In the genomic region with DNA sequence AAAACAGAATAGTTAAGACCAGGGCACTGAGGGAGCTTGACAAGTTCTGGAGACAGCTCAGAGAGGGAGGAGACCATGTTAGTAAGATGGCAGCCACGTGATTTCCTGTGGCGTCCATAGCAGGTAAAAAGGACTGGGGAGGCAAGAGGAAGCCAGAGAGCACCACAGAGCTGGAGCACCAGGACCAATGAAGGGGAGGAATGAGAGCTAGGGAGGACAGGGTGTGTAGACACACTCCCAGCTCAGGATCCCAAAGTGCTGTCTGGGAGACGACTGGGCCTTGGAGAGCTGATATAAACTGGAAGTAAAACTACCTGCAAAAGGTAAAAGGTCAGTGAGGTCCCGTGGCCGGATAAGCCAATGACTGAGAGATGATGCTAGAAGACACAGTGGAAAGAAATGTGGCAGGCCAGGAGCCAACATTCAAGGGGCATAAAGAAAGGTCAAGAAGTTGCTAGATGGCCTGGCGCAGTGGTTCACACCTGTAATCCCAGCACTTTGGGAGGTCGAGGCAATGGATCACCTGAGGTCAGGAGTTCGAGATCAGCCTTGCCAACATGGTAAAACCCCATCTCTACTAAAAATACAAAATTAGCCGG, we compare ENCODE assay signal across 1 cellular context.
TF ChIP-seq lines count a peak whose summit lies in the region.

No MANE protein-coding gene starts in this region.

TF ChIP-seq in HepG2, 621 proteins besides CTCF, POLR2A, EP300 and RAD21 (continued from another document and continues in another):
- TF ChIP-seq, protein P1, sequence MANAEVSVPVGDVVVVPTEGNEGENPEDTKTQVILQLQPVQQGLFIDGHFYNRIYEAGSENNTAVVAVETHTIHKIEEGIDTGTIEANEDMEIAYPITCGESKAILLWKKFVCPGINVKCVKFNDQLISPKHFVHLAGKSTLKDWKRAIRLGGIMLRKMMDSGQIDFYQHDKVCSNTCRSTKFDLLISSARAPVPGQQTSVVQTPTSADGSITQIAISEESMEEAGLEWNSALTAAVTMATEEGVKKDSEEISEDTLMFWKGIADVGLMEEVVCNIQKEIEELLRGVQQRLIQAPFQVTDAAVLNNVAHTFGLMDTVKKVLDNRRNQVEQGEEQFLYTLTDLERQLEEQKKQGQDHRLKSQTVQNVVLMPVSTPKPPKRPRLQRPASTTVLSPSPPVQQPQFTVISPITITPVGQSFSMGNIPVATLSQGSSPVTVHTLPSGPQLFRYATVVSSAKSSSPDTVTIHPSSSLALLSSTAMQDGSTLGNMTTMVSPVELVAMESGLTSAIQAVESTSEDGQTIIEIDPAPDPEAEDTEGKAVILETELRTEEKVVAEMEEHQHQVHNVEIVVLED (CRISPR knock-in tag; IDR thresholded peaks at IDR 0.05; ENCODE audit: borderline replicate concordance): no peak
- TF ChIP-seq, protein P2, sequence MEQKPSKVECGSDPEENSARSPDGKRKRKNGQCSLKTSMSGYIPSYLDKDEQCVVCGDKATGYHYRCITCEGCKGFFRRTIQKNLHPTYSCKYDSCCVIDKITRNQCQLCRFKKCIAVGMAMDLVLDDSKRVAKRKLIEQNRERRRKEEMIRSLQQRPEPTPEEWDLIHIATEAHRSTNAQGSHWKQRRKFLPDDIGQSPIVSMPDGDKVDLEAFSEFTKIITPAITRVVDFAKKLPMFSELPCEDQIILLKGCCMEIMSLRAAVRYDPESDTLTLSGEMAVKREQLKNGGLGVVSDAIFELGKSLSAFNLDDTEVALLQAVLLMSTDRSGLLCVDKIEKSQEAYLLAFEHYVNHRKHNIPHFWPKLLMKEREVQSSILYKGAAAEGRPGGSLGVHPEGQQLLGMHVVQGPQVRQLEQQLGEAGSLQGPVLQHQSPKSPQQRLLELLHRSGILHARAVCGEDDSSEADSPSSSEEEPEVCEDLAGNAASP (CRISPR knock-in tag; IDR thresholded peaks at IDR 0.05; ENCODE audit: borderline replicate concordance): no peak
- TF ChIP-seq ZNF337 (CRISPR knock-in tag; IDR thresholded peaks at IDR 0.05; ENCODE audit: borderline replicate concordance, low read depth) (no peak), ZC3H13 (CRISPR knock-in tag; IDR thresholded peaks at IDR 0.05) (peak; percentile 69), ZNF230 (CRISPR knock-in tag; IDR thresholded peaks at IDR 0.05) (0 out of 2 replicates have a peak, but pooled peaks have one; percentile 63), KDM5A (IDR thresholded peaks at IDR 0.05; ENCODE audit: borderline replicate concordance, low read length) (no peak), XRCC5 (optimal IDR thresholded peaks at IDR 0.05; ENCODE audit: low read length) (no peak), MEF2D (CRISPR knock-in tag; IDR thresholded peaks at IDR 0.05) (peak; percentile 8; the same call in 1 of the 2 replicates), ZNF121 (CRISPR knock-in tag; IDR thresholded peaks at IDR 0.05) (no peak), CBFB (CRISPR knock-in tag; IDR thresholded peaks at IDR 0.05) (no peak), ZNF816 (CRISPR knock-in tag; IDR thresholded peaks at IDR 0.05; ENCODE audit: borderline replicate concordance) (no peak), HNRNPLL (IDR thresholded peaks at IDR 0.05; ENCODE audit: low read depth, low read length, poor library complexity, severe bottlenecking) (no peak), ZNF317 (CRISPR knock-in tag; IDR thresholded peaks at IDR 0.05) (no peak; the same call in 1 of the 2 replicates), GTF3A (CRISPR knock-in tag; conservative IDR thresholded peaks at IDR 0.05) (no peak), TSC22D2 (CRISPR knock-in tag; IDR thresholded peaks at IDR 0.05; ENCODE audit: borderline replicate concordance) (no peak), ZNF773 (CRISPR knock-in tag; IDR thresholded peaks at IDR 0.05; ENCODE audit: borderline replicate concordance) (no peak), KDM1A (CRISPR knock-in tag; IDR thresholded peaks at IDR 0.05) (no peak), ZNF749 (CRISPR knock-in tag; IDR thresholded peaks at IDR 0.05; ENCODE audit: borderline replicate concordance) (no peak), ZNF3 (CRISPR knock-in tag; IDR thresholded peaks at IDR 0.05) (no peak), PTBP1 (IDR thresholded peaks at IDR 0.05; ENCODE audit: low read depth, low read length, poor library complexity, severe bottlenecking) (no peak), RCOR2 (CRISPR knock-in tag; IDR thresholded peaks at IDR 0.05) (no peak), SRF (IDR thresholded peaks at IDR 0.05; ENCODE audit: low read depth, low read length) (no peak), NPAS2 (CRISPR knock-in tag; IDR thresholded peaks at IDR 0.05; ENCODE audit: borderline replicate concordance) (no peak), SP1 (IDR thresholded peaks at IDR 0.05) (no peak), SP1 (CRISPR knock-in tag; IDR thresholded peaks at IDR 0.05) (no peak), ZNF557 (CRISPR knock-in tag; IDR thresholded peaks at IDR 0.05) (no peak), SCMH1 (CRISPR knock-in tag; IDR thresholded peaks at IDR 0.05; ENCODE audit: borderline replicate concordance) (no peak), CC2D1A (CRISPR knock-in tag; IDR thresholded peaks at IDR 0.05) (0 out of 2 replicates have a peak, but pooled peaks have one; percentile 6)
- TF ChIP-seq, protein P3, sequence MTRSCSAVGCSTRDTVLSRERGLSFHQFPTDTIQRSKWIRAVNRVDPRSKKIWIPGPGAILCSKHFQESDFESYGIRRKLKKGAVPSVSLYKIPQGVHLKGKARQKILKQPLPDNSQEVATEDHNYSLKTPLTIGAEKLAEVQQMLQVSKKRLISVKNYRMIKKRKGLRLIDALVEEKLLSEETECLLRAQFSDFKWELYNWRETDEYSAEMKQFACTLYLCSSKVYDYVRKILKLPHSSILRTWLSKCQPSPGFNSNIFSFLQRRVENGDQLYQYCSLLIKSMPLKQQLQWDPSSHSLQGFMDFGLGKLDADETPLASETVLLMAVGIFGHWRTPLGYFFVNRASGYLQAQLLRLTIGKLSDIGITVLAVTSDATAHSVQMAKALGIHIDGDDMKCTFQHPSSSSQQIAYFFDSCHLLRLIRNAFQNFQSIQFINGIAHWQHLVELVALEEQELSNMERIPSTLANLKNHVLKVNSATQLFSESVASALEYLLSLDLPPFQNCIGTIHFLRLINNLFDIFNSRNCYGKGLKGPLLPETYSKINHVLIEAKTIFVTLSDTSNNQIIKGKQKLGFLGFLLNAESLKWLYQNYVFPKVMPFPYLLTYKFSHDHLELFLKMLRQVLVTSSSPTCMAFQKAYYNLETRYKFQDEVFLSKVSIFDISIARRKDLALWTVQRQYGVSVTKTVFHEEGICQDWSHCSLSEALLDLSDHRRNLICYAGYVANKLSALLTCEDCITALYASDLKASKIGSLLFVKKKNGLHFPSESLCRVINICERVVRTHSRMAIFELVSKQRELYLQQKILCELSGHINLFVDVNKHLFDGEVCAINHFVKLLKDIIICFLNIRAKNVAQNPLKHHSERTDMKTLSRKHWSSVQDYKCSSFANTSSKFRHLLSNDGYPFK (CRISPR knock-in tag; IDR thresholded peaks at IDR 0.05; ENCODE audit: borderline replicate concordance): peak; percentile 61; the same call in 1 of the 2 replicates
- TF ChIP-seq, protein P4, sequence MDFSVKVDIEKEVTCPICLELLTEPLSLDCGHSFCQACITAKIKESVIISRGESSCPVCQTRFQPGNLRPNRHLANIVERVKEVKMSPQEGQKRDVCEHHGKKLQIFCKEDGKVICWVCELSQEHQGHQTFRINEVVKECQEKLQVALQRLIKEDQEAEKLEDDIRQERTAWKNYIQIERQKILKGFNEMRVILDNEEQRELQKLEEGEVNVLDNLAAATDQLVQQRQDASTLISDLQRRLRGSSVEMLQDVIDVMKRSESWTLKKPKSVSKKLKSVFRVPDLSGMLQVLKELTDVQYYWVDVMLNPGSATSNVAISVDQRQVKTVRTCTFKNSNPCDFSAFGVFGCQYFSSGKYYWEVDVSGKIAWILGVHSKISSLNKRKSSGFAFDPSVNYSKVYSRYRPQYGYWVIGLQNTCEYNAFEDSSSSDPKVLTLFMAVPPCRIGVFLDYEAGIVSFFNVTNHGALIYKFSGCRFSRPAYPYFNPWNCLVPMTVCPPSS (IDR thresholded peaks at IDR 0.05): no peak
- TF ChIP-seq, protein P5, sequence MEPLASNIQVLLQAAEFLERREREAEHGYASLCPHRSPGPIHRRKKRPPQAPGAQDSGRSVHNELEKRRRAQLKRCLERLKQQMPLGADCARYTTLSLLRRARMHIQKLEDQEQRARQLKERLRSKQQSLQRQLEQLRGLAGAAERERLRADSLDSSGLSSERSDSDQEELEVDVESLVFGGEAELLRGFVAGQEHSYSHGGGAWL (CRISPR knock-in tag; IDR thresholded peaks at IDR 0.05): no peak
- TF ChIP-seq, protein P6, sequence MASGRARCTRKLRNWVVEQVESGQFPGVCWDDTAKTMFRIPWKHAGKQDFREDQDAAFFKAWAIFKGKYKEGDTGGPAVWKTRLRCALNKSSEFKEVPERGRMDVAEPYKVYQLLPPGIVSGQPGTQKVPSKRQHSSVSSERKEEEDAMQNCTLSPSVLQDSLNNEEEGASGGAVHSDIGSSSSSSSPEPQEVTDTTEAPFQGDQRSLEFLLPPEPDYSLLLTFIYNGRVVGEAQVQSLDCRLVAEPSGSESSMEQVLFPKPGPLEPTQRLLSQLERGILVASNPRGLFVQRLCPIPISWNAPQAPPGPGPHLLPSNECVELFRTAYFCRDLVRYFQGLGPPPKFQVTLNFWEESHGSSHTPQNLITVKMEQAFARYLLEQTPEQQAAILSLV (CRISPR knock-in tag; IDR thresholded peaks at IDR 0.05; ENCODE audit: borderline replicate concordance): peak; percentile 34; the same call in 1 of the 2 replicates
- TF ChIP-seq, protein P7, sequence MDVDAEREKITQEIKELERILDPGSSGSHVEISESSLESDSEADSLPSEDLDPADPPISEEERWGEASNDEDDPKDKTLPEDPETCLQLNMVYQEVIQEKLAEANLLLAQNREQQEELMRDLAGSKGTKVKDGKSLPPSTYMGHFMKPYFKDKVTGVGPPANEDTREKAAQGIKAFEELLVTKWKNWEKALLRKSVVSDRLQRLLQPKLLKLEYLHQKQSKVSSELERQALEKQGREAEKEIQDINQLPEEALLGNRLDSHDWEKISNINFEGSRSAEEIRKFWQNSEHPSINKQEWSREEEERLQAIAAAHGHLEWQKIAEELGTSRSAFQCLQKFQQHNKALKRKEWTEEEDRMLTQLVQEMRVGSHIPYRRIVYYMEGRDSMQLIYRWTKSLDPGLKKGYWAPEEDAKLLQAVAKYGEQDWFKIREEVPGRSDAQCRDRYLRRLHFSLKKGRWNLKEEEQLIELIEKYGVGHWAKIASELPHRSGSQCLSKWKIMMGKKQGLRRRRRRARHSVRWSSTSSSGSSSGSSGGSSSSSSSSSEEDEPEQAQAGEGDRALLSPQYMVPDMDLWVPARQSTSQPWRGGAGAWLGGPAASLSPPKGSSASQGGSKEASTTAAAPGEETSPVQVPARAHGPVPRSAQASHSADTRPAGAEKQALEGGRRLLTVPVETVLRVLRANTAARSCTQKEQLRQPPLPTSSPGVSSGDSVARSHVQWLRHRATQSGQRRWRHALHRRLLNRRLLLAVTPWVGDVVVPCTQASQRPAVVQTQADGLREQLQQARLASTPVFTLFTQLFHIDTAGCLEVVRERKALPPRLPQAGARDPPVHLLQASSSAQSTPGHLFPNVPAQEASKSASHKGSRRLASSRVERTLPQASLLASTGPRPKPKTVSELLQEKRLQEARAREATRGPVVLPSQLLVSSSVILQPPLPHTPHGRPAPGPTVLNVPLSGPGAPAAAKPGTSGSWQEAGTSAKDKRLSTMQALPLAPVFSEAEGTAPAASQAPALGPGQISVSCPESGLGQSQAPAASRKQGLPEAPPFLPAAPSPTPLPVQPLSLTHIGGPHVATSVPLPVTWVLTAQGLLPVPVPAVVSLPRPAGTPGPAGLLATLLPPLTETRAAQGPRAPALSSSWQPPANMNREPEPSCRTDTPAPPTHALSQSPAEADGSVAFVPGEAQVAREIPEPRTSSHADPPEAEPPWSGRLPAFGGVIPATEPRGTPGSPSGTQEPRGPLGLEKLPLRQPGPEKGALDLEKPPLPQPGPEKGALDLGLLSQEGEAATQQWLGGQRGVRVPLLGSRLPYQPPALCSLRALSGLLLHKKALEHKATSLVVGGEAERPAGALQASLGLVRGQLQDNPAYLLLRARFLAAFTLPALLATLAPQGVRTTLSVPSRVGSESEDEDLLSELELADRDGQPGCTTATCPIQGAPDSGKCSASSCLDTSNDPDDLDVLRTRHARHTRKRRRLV (CRISPR knock-in tag; IDR thresholded peaks at IDR 0.05): 0 out of 2 replicates have a peak, but pooled peaks have one; percentile 18
- TF ChIP-seq, protein P8, sequence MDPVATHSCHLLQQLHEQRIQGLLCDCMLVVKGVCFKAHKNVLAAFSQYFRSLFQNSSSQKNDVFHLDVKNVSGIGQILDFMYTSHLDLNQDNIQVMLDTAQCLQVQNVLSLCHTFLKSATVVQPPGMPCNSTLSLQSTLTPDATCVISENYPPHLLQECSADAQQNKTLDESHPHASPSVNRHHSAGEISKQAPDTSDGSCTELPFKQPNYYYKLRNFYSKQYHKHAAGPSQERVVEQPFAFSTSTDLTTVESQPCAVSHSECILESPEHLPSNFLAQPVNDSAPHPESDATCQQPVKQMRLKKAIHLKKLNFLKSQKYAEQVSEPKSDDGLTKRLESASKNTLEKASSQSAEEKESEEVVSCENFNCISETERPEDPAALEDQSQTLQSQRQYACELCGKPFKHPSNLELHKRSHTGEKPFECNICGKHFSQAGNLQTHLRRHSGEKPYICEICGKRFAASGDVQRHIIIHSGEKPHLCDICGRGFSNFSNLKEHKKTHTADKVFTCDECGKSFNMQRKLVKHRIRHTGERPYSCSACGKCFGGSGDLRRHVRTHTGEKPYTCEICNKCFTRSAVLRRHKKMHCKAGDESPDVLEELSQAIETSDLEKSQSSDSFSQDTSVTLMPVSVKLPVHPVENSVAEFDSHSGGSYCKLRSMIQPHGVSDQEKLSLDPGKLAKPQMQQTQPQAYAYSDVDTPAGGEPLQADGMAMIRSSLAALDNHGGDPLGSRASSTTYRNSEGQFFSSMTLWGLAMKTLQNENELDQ (CRISPR knock-in tag; IDR thresholded peaks at IDR 0.05; ENCODE audit: borderline replicate concordance): no peak
- TF ChIP-seq, protein P9, sequence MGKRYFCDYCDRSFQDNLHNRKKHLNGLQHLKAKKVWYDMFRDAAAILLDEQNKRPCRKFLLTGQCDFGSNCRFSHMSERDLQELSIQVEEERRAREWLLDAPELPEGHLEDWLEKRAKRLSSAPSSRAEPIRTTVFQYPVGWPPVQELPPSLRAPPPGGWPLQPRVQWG (CRISPR knock-in tag; IDR thresholded peaks at IDR 0.05; ENCODE audit: borderline replicate concordance, low read depth): no peak
- TF ChIP-seq, protein P10, sequence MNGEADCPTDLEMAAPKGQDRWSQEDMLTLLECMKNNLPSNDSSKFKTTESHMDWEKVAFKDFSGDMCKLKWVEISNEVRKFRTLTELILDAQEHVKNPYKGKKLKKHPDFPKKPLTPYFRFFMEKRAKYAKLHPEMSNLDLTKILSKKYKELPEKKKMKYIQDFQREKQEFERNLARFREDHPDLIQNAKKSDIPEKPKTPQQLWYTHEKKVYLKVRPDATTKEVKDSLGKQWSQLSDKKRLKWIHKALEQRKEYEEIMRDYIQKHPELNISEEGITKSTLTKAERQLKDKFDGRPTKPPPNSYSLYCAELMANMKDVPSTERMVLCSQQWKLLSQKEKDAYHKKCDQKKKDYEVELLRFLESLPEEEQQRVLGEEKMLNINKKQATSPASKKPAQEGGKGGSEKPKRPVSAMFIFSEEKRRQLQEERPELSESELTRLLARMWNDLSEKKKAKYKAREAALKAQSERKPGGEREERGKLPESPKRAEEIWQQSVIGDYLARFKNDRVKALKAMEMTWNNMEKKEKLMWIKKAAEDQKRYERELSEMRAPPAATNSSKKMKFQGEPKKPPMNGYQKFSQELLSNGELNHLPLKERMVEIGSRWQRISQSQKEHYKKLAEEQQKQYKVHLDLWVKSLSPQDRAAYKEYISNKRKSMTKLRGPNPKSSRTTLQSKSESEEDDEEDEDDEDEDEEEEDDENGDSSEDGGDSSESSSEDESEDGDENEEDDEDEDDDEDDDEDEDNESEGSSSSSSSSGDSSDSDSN (CRISPR knock-in tag; IDR thresholded peaks at IDR 0.05): 0 out of 2 replicates have a peak, but pooled peaks have one; percentile 20
